28 cellular contexts compared by ENCODE assay signal in the genomic region with DNA sequence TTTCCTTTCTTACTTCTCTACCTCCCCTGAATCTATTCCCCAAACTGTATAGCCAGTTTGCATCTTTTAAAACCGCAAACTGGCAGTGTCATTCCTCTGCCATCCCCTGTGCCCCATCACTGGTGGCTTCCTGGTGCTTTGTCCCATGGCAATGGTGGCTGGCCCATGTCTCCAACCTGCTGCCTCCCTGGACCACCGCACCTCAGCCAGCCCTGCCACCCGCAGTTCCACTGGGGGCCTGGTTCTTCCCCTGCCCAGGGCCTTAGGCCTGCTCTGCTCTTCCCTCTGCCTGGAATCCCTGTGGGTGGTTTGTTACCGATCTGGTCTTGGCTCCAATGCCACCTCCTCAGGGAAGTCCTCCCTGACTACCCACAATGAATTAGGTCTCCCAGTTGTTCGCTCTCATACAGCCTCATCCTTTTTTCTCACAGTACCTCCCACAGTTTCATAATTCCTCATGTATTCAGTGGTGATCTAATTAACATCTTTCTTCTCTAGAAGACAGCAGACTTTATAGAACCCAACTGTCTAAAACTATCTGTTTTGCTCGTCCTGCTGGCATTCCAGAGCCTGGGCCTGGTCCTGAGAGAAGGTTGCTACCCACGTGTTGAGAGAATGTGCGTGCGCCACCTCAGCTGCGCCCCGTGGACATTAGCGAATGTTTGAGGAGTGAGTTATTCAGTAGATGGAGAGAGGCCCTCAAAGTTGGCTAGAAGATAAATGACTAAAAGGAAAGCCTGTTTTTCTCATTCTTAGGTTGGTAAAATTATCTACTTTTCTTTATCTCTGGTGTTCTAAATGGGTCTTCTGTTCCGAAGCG.
DNase-seq lines count a peak whose midpoint lies in the region; ATAC-seq, FAIRE-seq and TF ChIP-seq lines count a peak whose summit lies in the region.
"Had no signal": no experiment of that assay in that cellular context is flagged by ENCODE, and none has a peak within 500 bp of the region (broad histone marks: within the 10 kb centered on the region; RNA-seq: fewer than 3 reads in every experiment).

No MANE protein-coding gene starts in this region.

- no peak for TF ChIP-seq EP300 in A549 (IDR thresholded peaks at IDR 0.05)

- H3K9me3 ChIP-seq in A549 (no peaks in the 10 kb centered on the region), RWPE2 (ENCODE audit: severe bottlenecking) (no peaks in the 10 kb centered on the region), neural progenitor cell (ENCODE audit: low read depth) (no peaks in the 10 kb centered on the region)
- H3K9me3 ChIP-seq: heart left ventricle, transverse colon had no signal

- no peaks in the 10 kb centered on the region for H4K20me1 ChIP-seq in neural progenitor cell (ENCODE audit: low read depth)

- H3K4me3 Mint-ChIP-seq in endothelial cell (ENCODE audit: unreplicated experiment) (no peak overlapping the region), neural progenitor cell (no peak overlapping the region)
- H3K4me3 Mint-ChIP-seq: activated CD4-positive, alpha-beta memory T cell treated with anti-CD3 and anti-CD28 coated beads, Interleukin-2, amount 10 ng/mL, durations not matched to agents 7 days and 5 days; activated naive CD4-positive, alpha-beta T cell treated with anti-CD3 and anti-CD28 coated beads, Interleukin-2, amount 50 U/mL, for 24 hours; activated T-helper 17 cell treated with anti-CD3 and anti-CD28 coated beads, Interleukin-2, amount 50 U/mL, for 72 hours; H9; memory B cell had no signal

- H3K9me3 Mint-ChIP-seq in endothelial cell (ENCODE audit: unreplicated experiment) = no peaks in the 10 kb centered on the region
- H3K9me3 Mint-ChIP-seq in neural progenitor cell = no peaks in the 10 kb centered on the region
- H3K9me3 Mint-ChIP-seq: activated CD4-positive, alpha-beta memory T cell treated with anti-CD3 and anti-CD28 coated beads, Interleukin-2, amount 10 ng/mL, durations not matched to agents 7 days and 5 days; activated naive CD4-positive, alpha-beta T cell treated with anti-CD3 and anti-CD28 coated beads, Interleukin-2, amount 50 U/mL, for 24 hours; activated T-helper 17 cell treated with anti-CD3 and anti-CD28 coated beads, Interleukin-2, amount 50 U/mL, for 72 hours; H9; memory B cell had no signal

- H3K4me2 ChIP-seq in A549 (no peak overlapping the region), neural progenitor cell (no peak overlapping the region)

- POLR2A ChIA-PET in A549 (lab: Yijun Ruan, JAX) = no interaction called here

- no peak overlapping the region for H2AFZ ChIP-seq in neural progenitor cell (replicated peaks)

- WGBS in A549 (ENCODE audit: missing lambda C conversion rate) = 93% methylated on average over 14 of the region's 14 CpGs

- no peak for TF ChIP-seq POLR2A in A549 (IDR thresholded peaks at IDR 0.05; ENCODE audit: low read length)

- no peak for ATAC-seq in A549
- ATAC-seq in RWPE2 (ENCODE audit: low read depth) = no peak
- ATAC-seq in HG03045 (IDR thresholded peaks at IDR 0.05; ENCODE audit: unreplicated experiment) = no peak
- ATAC-seq in GM21528 (IDR thresholded peaks at IDR 0.05; ENCODE audit: low FRiP score, unreplicated experiment) = no peak
- ATAC-seq: activated CD4-positive, CD25-positive, alpha-beta regulatory T cell treated with anti-CD3 and anti-CD28 coated beads, Interleukin-2, amount 50 U/mL, for 24 hours; activated T-helper 17 cell treated with anti-CD3 and anti-CD28 coated beads, Interleukin-2, amount 50 U/mL, for 72 hours; heart left ventricle had no signal

- H3K27me3 ChIP-seq in RWPE2 (ENCODE audit: insufficient read depth, poor library complexity, severe bottlenecking) = no peaks in the 10 kb centered on the region
- H3K27me3 ChIP-seq in neural progenitor cell = no peaks in the 10 kb centered on the region
- H3K27me3 ChIP-seq: heart left ventricle, transverse colon had no signal

- CTCF ChIA-PET in A549 (lab: Yijun Ruan, JAX) = no interaction called here

- H3K36me3 ChIP-seq in RWPE2 (ENCODE audit: low read depth) = no peaks in the 10 kb centered on the region
- no peaks in the 10 kb centered on the region for H3K36me3 ChIP-seq in neural progenitor cell
- H3K36me3 ChIP-seq: transverse colon had no signal

- peaks cover 11% of the 10 kb centered on the region for H3K4me1 Mint-ChIP-seq in endothelial cell (ENCODE audit: unreplicated experiment)
- H3K4me1 Mint-ChIP-seq in neural progenitor cell = peaks cover 51% of the 10 kb centered on the region
- H3K4me1 Mint-ChIP-seq: activated naive CD4-positive, alpha-beta T cell treated with anti-CD3 and anti-CD28 coated beads, Interleukin-2, amount 50 U/mL, for 24 hours; memory B cell had no signal

- H3K27me3 Mint-ChIP-seq in endothelial cell (ENCODE audit: unreplicated experiment) (peaks cover 9% of the 10 kb centered on the region), neural progenitor cell (ENCODE audit: insufficient read depth, low read depth) (peaks cover 5% of the 10 kb centered on the region)
- H3K27me3 Mint-ChIP-seq: activated CD4-positive, alpha-beta memory T cell treated with anti-CD3 and anti-CD28 coated beads, Interleukin-2, amount 10 ng/mL, durations not matched to agents 7 days and 5 days; activated naive CD4-positive, alpha-beta T cell treated with anti-CD3 and anti-CD28 coated beads, Interleukin-2, amount 50 U/mL, for 24 hours; activated T-helper 17 cell treated with anti-CD3 and anti-CD28 coated beads, Interleukin-2, amount 50 U/mL, for 72 hours; memory B cell had no signal

- no peak overlapping the region for H3K9ac ChIP-seq in neural progenitor cell

- H3K36me3 Mint-ChIP-seq in endothelial cell (ENCODE audit: low read depth, unreplicated experiment) (peaks cover 5% of the 10 kb centered on the region), neural progenitor cell (peaks cover 4% of the 10 kb centered on the region)

- H3K27ac Mint-ChIP-seq in endothelial cell (ENCODE audit: unreplicated experiment) (peak overlapping the region; percentile 11), neural progenitor cell (peak overlapping the region; percentile 14)
- H3K27ac Mint-ChIP-seq: activated CD4-positive, alpha-beta memory T cell treated with anti-CD3 and anti-CD28 coated beads, Interleukin-2, amount 10 ng/mL, durations not matched to agents 7 days and 5 days; activated naive CD4-positive, alpha-beta T cell treated with anti-CD3 and anti-CD28 coated beads, Interleukin-2, amount 50 U/mL, for 24 hours; activated T-helper 17 cell treated with anti-CD3 and anti-CD28 coated beads, Interleukin-2, amount 50 U/mL, for 72 hours; memory B cell had no signal

- TF ChIP-seq CTCF in A549 (IDR thresholded peaks at IDR 0.05) = no peak
- no peak for TF ChIP-seq CTCF in RWPE2 (IDR thresholded peaks at IDR 0.05; ENCODE audit: poor library complexity, severe bottlenecking)
- no peak for TF ChIP-seq CTCF in endothelial cell (IDR thresholded peaks at IDR 0.05; ENCODE audit: unreplicated experiment)
- TF ChIP-seq CTCF in neural progenitor cell (IDR thresholded peaks at IDR 0.05) = no peak

- TF ChIP-seq RAD21 in A549 (conservative IDR thresholded peaks at IDR 0.05 in 1 of 2, IDR thresholded peaks at IDR 0.05 in 1 of 2) = no peak

- H3F3A ChIP-seq in neural progenitor cell (ENCODE audit: low read depth) = no peaks in the 10 kb centered on the region

- no peaks in the 10 kb centered on the region for H3K79me2 ChIP-seq in neural progenitor cell (ENCODE audit: low read depth)

- H3K4me3 ChIP-seq in A549 (no peak overlapping the region), RWPE2 (ENCODE audit: severe bottlenecking) (no peak overlapping the region), neural progenitor cell (no peak overlapping the region)
- H3K4me3 ChIP-seq: heart left ventricle, SK-N-MC, transverse colon had no signal

- no peak for DNase-seq in A549 (ENCODE audit: low read depth in 1 of 2, low spot score in 1 of 2)
- DNase-seq in RWPE2 (ENCODE audit: low spot score) = peak; percentile 32
- no peak for DNase-seq in endothelial cell (ENCODE audit: low spot score)
- DNase-seq in neural progenitor cell (ENCODE audit: low spot score) = no peak
- DNase-seq in occipital lobe (lab: John Stamatoyannopoulos, UW) = no peak
- DNase-seq in activated CD4-positive, alpha-beta T cell treated with anti-CD3 and anti-CD28 coated beads, Interleukin-2, amount 50 U/mL, for 4 hours = no peak
- DNase-seq: activated CD4-positive, alpha-beta memory T cell treated with anti-CD3 and anti-CD28 coated beads, Interleukin-2, amount 10 ng/mL, durations not matched to agents 7 days and 5 days; activated CD8-positive, alpha-beta memory T cell treated with anti-CD3 and anti-CD28 coated beads, Interleukin-2, amount 50 U/mL, for 48 hours; COR-L47; effector CD4-positive, alpha-beta T cell; erythroblast; GDM1; H9; heart left ventricle; NCI-H2081; NCI-H82; small intestine; stimulated activated CD4-positive, alpha-beta T cell treated with anti-CD3 and anti-CD28 coated beads, Interleukin-2, amount 100 ng/mL, for 24 hours; transverse colon had no signal

- no peaks in the 10 kb centered on the region for H3K4me1 ChIP-seq in A549
- H3K4me1 ChIP-seq in RWPE2 (ENCODE audit: insufficient read depth, poor library complexity, severe bottlenecking) = peaks cover 25% of the 10 kb centered on the region
- no peaks in the 10 kb centered on the region for H3K4me1 ChIP-seq in neural progenitor cell
- H3K4me1 ChIP-seq: transverse colon had no signal

- no peak overlapping the region for H3K27ac ChIP-seq in A549
- peak overlapping the region; percentile 34 for H3K27ac ChIP-seq in RWPE2 (ENCODE audit: poor library complexity, severe bottlenecking)
- no peak overlapping the region for H3K27ac ChIP-seq in neural progenitor cell
- H3K27ac ChIP-seq: heart left ventricle, SK-N-MC, transverse colon had no signal

- FAIRE-seq in A549 (lab: Jason Lieb, UNC) = no peak
- FAIRE-seq: colon, small intestine, TTC549 had no signal

TF ChIP-seq in A549, 52 proteins besides CTCF, POLR2A, EP300 and RAD21:
- TF ChIP-seq ZFP36 (IDR thresholded peaks at IDR 0.05; ENCODE audit: borderline replicate concordance, partially characterized antibody) (peak; percentile 55), KDM1A (IDR thresholded peaks at IDR 0.05; ENCODE audit: low read depth) (no peak)
